In the genomic region with DNA sequence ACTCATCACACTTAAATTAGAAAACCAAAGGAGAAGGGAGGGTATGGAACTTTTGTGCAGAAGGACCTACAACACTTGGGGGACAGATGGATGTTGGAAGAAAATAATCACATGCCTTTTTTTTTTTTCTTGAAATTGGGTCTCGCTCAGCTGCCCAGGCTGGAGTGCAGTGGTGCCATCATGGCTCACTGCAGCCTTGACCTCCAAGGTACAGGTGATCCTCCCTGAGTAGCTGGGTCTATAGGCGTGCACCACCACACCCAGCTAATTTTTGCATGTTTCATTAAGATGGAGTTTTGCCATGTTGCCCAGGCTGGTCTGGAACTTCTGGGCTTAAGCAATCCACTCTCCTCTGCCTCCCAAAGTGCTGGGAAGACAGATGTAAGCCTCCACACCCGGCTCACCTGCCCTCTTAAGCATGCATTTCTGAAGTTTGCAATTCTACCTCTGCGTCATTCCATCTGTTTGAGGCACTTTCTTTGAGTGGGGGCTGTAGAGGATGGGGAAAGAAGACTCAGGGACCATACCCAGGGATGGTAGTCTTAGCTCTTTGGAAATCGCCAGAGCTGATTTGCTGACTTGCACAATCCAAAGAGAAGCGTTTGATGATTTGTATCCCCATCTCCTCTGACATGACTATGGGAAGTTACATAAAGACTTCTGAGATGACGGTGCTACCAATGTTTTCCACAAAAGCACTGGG, we compare ENCODE assay signal across 17 cellular contexts.
A peak's percentile ranks its signal among the peaks of the same experiment; 100 is the strongest.
DNase-seq lines count a peak whose midpoint lies in the region; ATAC-seq and TF ChIP-seq lines count a peak whose summit lies in the region.
"Had no signal": no experiment of that assay in that cellular context is flagged by ENCODE, and none has a peak within 500 bp of the region (broad histone marks: within the 10 kb centered on the region; RNA-seq: fewer than 3 reads in every experiment).

No MANE protein-coding gene starts in this region.

- WGBS in thyroid gland, 2 donors, result 92 to 94% methylated on average over 7 of the region's 7 CpGs

- intact Hi-C loops in CD4-positive, alpha-beta T cell (cut with DNase I, micrococcal nuclease), result no loop called here
- intact Hi-C loops in activated CD4-positive, alpha-beta memory T cell treated with anti-CD3 and anti-CD28 coated beads for 36 hours (cut with micrococcal nuclease), result loop anchor here (1.0 to 10.0 kb wide), 15 partner anchors 17 to 663 kb away; no protein-coding TSS in a partner anchor
- intact Hi-C loops in thyroid gland (cut with DNase I), result no loop called here
- intact Hi-C loops in upper lobe of right lung (cut with DNase I), result no loop called here

- H3K4me3 Mint-ChIP-seq in activated CD8-positive, alpha-beta memory T cell treated with anti-CD3 and anti-CD28 coated beads, Interleukin-2, amount 10 ng/mL, durations not matched to agents 7 days and 5 days, result no peak overlapping the region
- no peak overlapping the region for H3K4me3 Mint-ChIP-seq in CD4-positive, alpha-beta T cell
- peak overlapping the region; percentile 35 for H3K4me3 Mint-ChIP-seq in activated CD4-positive, alpha-beta memory T cell treated with anti-CD3 and anti-CD28 coated beads for 36 hours
- H3K4me3 Mint-ChIP-seq in naive thymus-derived CD8-positive, alpha-beta T cell, result no peak overlapping the region

- H3K36me3 Mint-ChIP-seq in activated CD8-positive, alpha-beta memory T cell treated with anti-CD3 and anti-CD28 coated beads, Interleukin-2, amount 10 ng/mL, durations not matched to agents 7 days and 5 days, result peaks cover 3% of the 10 kb centered on the region
- no peaks in the 10 kb centered on the region for H3K36me3 Mint-ChIP-seq in CD4-positive, alpha-beta T cell (ENCODE audit: low read depth)
- no peaks in the 10 kb centered on the region for H3K36me3 Mint-ChIP-seq in activated CD4-positive, alpha-beta memory T cell treated with anti-CD3 and anti-CD28 coated beads for 36 hours
- no peaks in the 10 kb centered on the region for H3K36me3 Mint-ChIP-seq in naive thymus-derived CD8-positive, alpha-beta T cell
- H3K36me3 Mint-ChIP-seq: CD8-positive, alpha-beta memory T cell had no signal

- no peaks in the 10 kb centered on the region for H3K27me3 Mint-ChIP-seq in activated CD8-positive, alpha-beta memory T cell treated with anti-CD3 and anti-CD28 coated beads, Interleukin-2, amount 10 ng/mL, durations not matched to agents 7 days and 5 days
- H3K27me3 Mint-ChIP-seq in CD4-positive, alpha-beta T cell, result no peaks in the 10 kb centered on the region
- no peaks in the 10 kb centered on the region for H3K27me3 Mint-ChIP-seq in activated CD4-positive, alpha-beta memory T cell treated with anti-CD3 and anti-CD28 coated beads for 36 hours
- H3K27me3 Mint-ChIP-seq in naive thymus-derived CD8-positive, alpha-beta T cell, result no peaks in the 10 kb centered on the region

- no peaks in the 10 kb centered on the region for H3K9me3 Mint-ChIP-seq in activated CD8-positive, alpha-beta memory T cell treated with anti-CD3 and anti-CD28 coated beads, Interleukin-2, amount 10 ng/mL, durations not matched to agents 7 days and 5 days (ENCODE audit: low read depth)
- H3K9me3 Mint-ChIP-seq in CD4-positive, alpha-beta T cell, result no peaks in the 10 kb centered on the region
- H3K9me3 Mint-ChIP-seq in activated CD4-positive, alpha-beta memory T cell treated with anti-CD3 and anti-CD28 coated beads for 36 hours, result no peaks in the 10 kb centered on the region
- no peaks in the 10 kb centered on the region for H3K9me3 Mint-ChIP-seq in naive thymus-derived CD8-positive, alpha-beta T cell
- H3K9me3 Mint-ChIP-seq: CD8-positive, alpha-beta memory T cell had no signal

- no peak for TF ChIP-seq CTCF in CD4-positive, alpha-beta T cell (IDR thresholded peaks at IDR 0.05)
- TF ChIP-seq CTCF in thyroid gland (IDR thresholded peaks at IDR 0.05), result no peak
- TF ChIP-seq CTCF in upper lobe of right lung (IDR thresholded peaks at IDR 0.05), result no peak

- peaks cover 47% of the 10 kb centered on the region for H3K4me1 Mint-ChIP-seq in activated CD8-positive, alpha-beta memory T cell treated with anti-CD3 and anti-CD28 coated beads, Interleukin-2, amount 10 ng/mL, durations not matched to agents 7 days and 5 days
- H3K4me1 Mint-ChIP-seq in CD4-positive, alpha-beta T cell (ENCODE audit: low read depth), result peaks cover 44% of the 10 kb centered on the region
- peaks cover 78% of the 10 kb centered on the region for H3K4me1 Mint-ChIP-seq in activated CD4-positive, alpha-beta memory T cell treated with anti-CD3 and anti-CD28 coated beads for 36 hours (ENCODE audit: low read depth)
- peaks cover 15 to 53% (median 33%) of the 10 kb centered on the region in 4 donors for H3K4me1 Mint-ChIP-seq in naive thymus-derived CD8-positive, alpha-beta T cell

- no peak for ATAC-seq in activated CD8-positive, alpha-beta memory T cell treated with anti-CD3 and anti-CD28 coated beads, Interleukin-2, amount 10 ng/mL, durations not matched to agents 7 days and 5 days
- ATAC-seq in CD4-positive, alpha-beta T cell (ENCODE audit: poor library complexity), result no peak
- ATAC-seq in naive thymus-derived CD8-positive, alpha-beta T cell, result no peak
- ATAC-seq in upper lobe of right lung, result no peak
- ATAC-seq: left cardiac atrium had no signal

- H3K27me3 ChIP-seq in CD4-positive, alpha-beta T cell (ENCODE audit: control insufficient read depth, insufficient read depth, low read length), result no peaks in the 10 kb centered on the region
- H3K27me3 ChIP-seq in thyroid gland, result no peaks in the 10 kb centered on the region
- H3K27me3 ChIP-seq in upper lobe of right lung, result no peaks in the 10 kb centered on the region

- peak overlapping the region; percentile 75 for H3K27ac Mint-ChIP-seq in activated CD8-positive, alpha-beta memory T cell treated with anti-CD3 and anti-CD28 coated beads, Interleukin-2, amount 10 ng/mL, durations not matched to agents 7 days and 5 days
- H3K27ac Mint-ChIP-seq in CD4-positive, alpha-beta T cell, result peak overlapping the region; percentile 8
- peak overlapping the region; percentile 97 for H3K27ac Mint-ChIP-seq in activated CD4-positive, alpha-beta memory T cell treated with anti-CD3 and anti-CD28 coated beads for 36 hours
- H3K27ac Mint-ChIP-seq in naive thymus-derived CD8-positive, alpha-beta T cell, result peak overlapping the region in 6 of 10 donors; percentile 31 to 72 (median 64)

- no peak overlapping the region for H3K4me3 ChIP-seq in thyroid gland (replicated peaks in 1 of 3)
- H3K4me3 ChIP-seq in upper lobe of right lung, result no peak overlapping the region
- H3K4me3 ChIP-seq: prostate gland, skin epidermis had no signal

- no peak for TF ChIP-seq POLR2A in thyroid gland (IDR thresholded peaks at IDR 0.05)

- CTCF ChIA-PET in activated CD8-positive, alpha-beta memory T cell treated with anti-CD3 and anti-CD28 coated beads, Interleukin-2, amount 10 ng/mL, durations not matched to agents 7 days and 5 days (lab: Charles Lee), result no interaction called here
- CTCF ChIA-PET in CD4-positive, alpha-beta T cell (lab: Charles Lee), result no interaction called here
- CTCF ChIA-PET in activated CD4-positive, alpha-beta memory T cell treated with anti-CD3 and anti-CD28 coated beads for 36 hours (lab: Charles Lee), result interaction anchor here (1.3 to 1.6 kb wide), 2 partner anchors 368 to 374 kb away, joined by 3 to 4 read pairs; no protein-coding TSS in a partner anchor

- H3K9me3 ChIP-seq in CD4-positive, alpha-beta T cell (ENCODE audit: control insufficient read depth, low read length), result no peaks in the 10 kb centered on the region
- H3K9me3 ChIP-seq in thyroid gland, result no peaks in the 10 kb centered on the region
- no peaks in the 10 kb centered on the region for H3K9me3 ChIP-seq in upper lobe of right lung
- H3K9me3 ChIP-seq: prostate gland, SK-N-SH had no signal

- DNase-seq in activated CD8-positive, alpha-beta memory T cell treated with anti-CD3 and anti-CD28 coated beads, Interleukin-2, amount 10 ng/mL, durations not matched to agents 7 days and 5 days, result no peak
- no peak for DNase-seq in activated CD8-positive, alpha-beta memory T cell treated with anti-CD3 and anti-CD28 coated beads for 24 hours
- DNase-seq in CD4-positive, alpha-beta T cell, result no peak
- DNase-seq in activated CD4-positive, alpha-beta memory T cell treated with anti-CD3 and anti-CD28 coated beads for 36 hours, result no peak
- DNase-seq in naive thymus-derived CD8-positive, alpha-beta T cell, result no peak
- DNase-seq in thyroid gland, result no peak
- no peak for DNase-seq in NCI-H1417 (lab: John Stamatoyannopoulos, UW)
- DNase-seq in upper lobe of right lung, result no peak
- DNase-seq: activated effector memory CD4-positive, alpha-beta T cell treated with Interleukin-2 at 50 U/mL for 16 hours; CD8-positive, alpha-beta memory T cell; DMS79; left cardiac atrium; NCI-H187; NCI-H2227 treated with DMSO at 0.1 percent for 48 hours; SK-N-SH had no signal

- no peak overlapping the region for H3K27ac ChIP-seq in CD4-positive, alpha-beta T cell (ENCODE audit: low read depth, low read length)
- H3K27ac ChIP-seq in thyroid gland (no peak overlapping the region), upper lobe of right lung (no peak overlapping the region)
- H3K27ac ChIP-seq: prostate gland, skin epidermis had no signal

- POLR2A ChIA-PET in CD4-positive, alpha-beta T cell (lab: Charles Lee), result no interaction called here
- POLR2A ChIA-PET in activated CD4-positive, alpha-beta memory T cell treated with anti-CD3 and anti-CD28 coated beads for 36 hours (lab: Charles Lee), result interaction anchor here (0.6 to 6.0 kb wide), 9 partner anchors 9 to 663 kb away, joined by 3 to 90 read pairs (median 15); no protein-coding TSS in a partner anchor
- POLR2A ChIA-PET in naive thymus-derived CD8-positive, alpha-beta T cell (lab: Charles Lee), result no interaction called here

- H3K4me1 ChIP-seq in thyroid gland (no peaks in the 10 kb centered on the region), upper lobe of right lung (peaks cover 13% of the 10 kb centered on the region)
- H3K4me1 ChIP-seq: prostate gland had no signal

- H3K36me3 ChIP-seq in thyroid gland (no peaks in the 10 kb centered on the region), upper lobe of right lung (no peaks in the 10 kb centered on the region)
- H3K36me3 ChIP-seq: prostate gland had no signal

Comparison
In these comparisons a context has a peak if more than half of its experiments do, and no peak if none do; other contexts are left out.
1. H3K27ac Mint-ChIP-seq: peak in every context shown above with its lines; median percentile 97 in activated CD4-positive, alpha-beta memory T cell treated with anti-CD3 and anti-CD28 coated beads for 36 hours; 75 in activated CD8-positive, alpha-beta memory T cell treated with anti-CD3 and anti-CD28 coated beads, Interleukin-2, amount 10 ng/mL, durations not matched to agents 7 days and 5 days; 64 in naive thymus-derived CD8-positive, alpha-beta T cell; 8 in CD4-positive, alpha-beta T cell.